ENCODE assay signal across 1 cellular context in the genomic region with DNA sequence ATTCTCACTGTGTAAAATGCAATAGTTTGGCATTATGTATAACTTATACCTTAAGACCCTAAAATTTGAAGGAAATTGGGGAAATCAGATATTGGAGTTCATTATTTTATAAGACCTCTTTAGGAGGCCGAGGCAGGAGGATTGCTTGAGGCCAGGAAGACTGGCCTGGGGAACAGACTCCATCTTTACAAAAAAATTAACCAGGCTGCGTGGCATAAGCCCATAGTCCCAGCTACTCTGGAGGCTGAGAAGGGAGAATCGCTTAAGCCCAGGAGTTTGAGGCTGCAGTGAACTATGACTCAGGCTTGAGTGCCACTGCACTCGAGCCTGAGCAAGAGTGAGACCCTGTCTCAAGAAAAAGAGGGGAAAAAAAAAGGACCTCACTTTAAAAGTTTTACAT.
TF ChIP-seq lines count a peak whose summit lies in the region.

No MANE protein-coding gene starts in this region.

TF ChIP-seq in WTC11, 78 proteins besides CTCF, POLR2A, EP300 and RAD21 (continued from another document):
- TF ChIP-seq, protein P1, sequence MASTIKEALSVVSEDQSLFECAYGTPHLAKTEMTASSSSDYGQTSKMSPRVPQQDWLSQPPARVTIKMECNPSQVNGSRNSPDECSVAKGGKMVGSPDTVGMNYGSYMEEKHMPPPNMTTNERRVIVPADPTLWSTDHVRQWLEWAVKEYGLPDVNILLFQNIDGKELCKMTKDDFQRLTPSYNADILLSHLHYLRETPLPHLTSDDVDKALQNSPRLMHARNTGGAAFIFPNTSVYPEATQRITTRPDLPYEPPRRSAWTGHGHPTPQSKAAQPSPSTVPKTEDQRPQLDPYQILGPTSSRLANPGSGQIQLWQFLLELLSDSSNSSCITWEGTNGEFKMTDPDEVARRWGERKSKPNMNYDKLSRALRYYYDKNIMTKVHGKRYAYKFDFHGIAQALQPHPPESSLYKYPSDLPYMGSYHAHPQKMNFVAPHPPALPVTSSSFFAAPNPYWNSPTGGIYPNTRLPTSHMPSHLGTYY (CRISPR knock-in tag; IDR thresholded peaks at IDR 0.05) = 0 out of 2 replicates have a peak, but pooled peaks have one; percentile 40
- TF ChIP-seq, protein P2, sequence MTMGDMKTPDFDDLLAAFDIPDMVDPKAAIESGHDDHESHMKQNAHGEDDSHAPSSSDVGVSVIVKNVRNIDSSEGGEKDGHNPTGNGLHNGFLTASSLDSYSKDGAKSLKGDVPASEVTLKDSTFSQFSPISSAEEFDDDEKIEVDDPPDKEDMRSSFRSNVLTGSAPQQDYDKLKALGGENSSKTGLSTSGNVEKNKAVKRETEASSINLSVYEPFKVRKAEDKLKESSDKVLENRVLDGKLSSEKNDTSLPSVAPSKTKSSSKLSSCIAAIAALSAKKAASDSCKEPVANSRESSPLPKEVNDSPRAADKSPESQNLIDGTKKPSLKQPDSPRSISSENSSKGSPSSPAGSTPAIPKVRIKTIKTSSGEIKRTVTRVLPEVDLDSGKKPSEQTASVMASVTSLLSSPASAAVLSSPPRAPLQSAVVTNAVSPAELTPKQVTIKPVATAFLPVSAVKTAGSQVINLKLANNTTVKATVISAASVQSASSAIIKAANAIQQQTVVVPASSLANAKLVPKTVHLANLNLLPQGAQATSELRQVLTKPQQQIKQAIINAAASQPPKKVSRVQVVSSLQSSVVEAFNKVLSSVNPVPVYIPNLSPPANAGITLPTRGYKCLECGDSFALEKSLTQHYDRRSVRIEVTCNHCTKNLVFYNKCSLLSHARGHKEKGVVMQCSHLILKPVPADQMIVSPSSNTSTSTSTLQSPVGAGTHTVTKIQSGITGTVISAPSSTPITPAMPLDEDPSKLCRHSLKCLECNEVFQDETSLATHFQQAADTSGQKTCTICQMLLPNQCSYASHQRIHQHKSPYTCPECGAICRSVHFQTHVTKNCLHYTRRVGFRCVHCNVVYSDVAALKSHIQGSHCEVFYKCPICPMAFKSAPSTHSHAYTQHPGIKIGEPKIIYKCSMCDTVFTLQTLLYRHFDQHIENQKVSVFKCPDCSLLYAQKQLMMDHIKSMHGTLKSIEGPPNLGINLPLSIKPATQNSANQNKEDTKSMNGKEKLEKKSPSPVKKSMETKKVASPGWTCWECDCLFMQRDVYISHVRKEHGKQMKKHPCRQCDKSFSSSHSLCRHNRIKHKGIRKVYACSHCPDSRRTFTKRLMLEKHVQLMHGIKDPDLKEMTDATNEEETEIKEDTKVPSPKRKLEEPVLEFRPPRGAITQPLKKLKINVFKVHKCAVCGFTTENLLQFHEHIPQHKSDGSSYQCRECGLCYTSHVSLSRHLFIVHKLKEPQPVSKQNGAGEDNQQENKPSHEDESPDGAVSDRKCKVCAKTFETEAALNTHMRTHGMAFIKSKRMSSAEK (CRISPR knock-in tag; IDR thresholded peaks at IDR 0.05; ENCODE audit: borderline replicate concordance) = 0 out of 2 replicates have a peak, but pooled peaks have one; percentile 72
- TF ChIP-seq PRRX2 (CRISPR knock-in tag; IDR thresholded peaks at IDR 0.05) = 0 out of 2 replicates have a peak, but pooled peaks have one; percentile 8
